In the genomic region with DNA sequence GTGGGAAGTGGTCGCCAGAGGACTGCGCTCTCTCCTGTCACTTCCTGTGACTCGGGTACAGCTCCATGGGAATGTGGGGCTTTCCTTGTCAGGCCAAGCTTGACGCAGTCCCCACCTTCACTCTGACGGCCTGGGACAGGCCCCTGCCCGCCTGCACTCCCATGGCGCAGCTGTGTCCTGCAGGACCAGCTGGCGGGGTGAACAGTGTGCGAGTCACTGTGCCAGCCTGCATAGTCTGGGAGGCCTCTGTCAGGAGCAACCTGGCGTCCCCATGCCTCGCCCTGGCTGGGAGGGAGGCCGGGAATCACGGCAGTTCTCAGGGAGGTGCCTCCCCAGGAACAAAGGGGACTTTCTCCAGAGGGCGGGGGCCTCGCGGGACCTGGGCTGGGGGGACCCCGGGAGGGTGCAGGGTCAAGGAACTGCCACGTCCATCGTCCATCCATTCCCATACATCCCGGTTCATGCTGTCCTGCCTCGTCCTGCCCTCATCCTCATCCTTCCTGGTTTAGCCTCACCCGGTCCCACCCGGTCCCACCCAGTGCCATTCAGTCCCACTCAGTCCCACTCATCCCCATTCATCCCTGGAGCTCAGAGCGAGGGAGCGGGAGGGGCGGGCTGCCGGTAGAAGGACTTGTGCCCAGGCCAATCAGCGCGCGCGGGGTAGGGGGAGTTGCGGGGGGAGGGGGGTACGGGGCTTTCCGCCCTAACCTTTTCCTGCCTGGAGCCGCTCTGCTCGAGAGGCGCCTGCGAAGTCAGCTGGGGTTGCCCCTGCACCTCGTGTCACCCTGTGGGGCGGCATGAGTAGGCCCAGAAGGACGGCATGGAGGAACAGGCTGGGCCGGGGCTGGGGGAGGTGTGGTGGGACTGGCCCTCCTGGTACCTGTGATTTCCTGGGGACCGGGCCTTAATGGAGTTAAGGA, we compare ENCODE assay signal across 23 cellular contexts. TPM values are rescaled to one million over a fixed set of nuclear protein-coding genes. Genes with fewer than 3 reads are reported as not detected.
DNase-seq lines count a peak whose midpoint lies in the region; ATAC-seq and TF ChIP-seq lines count a peak whose summit lies in the region.
"Had no signal": no experiment of that assay in that cellular context is flagged by ENCODE, and none has a peak within 500 bp of the region (broad histone marks: within the 10 kb centered on the region; RNA-seq: fewer than 3 reads in every experiment).

No MANE protein-coding gene starts in this region.

- no peak overlapping the region for H4K8ac ChIP-seq in mesendoderm (ENCODE audit: low read depth, low read length)

- H3K27ac ChIP-seq in epithelial cell of prostate (peak overlapping the region; percentile 74), mesendoderm (ENCODE audit: low read depth, low read length) (no peak overlapping the region), ascending aorta (no peak overlapping the region)
- H3K27ac ChIP-seq: C4-2B, neutrophil, PC-9, right atrium auricular region had no signal

- no peaks in the 10 kb centered on the region for H3K79me2 ChIP-seq in mesendoderm (ENCODE audit: control insufficient read depth, insufficient read depth, low read length)

- no peak overlapping the region for H3K4me3 ChIP-seq in mesendoderm (ENCODE audit: low read length)
- H3K4me3 ChIP-seq in ascending aorta: no peak overlapping the region
- H3K4me3 ChIP-seq: PC-9, right atrium auricular region had no signal

- H3K79me1 ChIP-seq in mesendoderm (ENCODE audit: low read length): no peaks in the 10 kb centered on the region

- TF ChIP-seq CTCF in ascending aorta (IDR thresholded peaks at IDR 0.05): no peak

- H3K27me3 ChIP-seq in mesendoderm (ENCODE audit: insufficient read depth, low read length, poor library complexity) (no peaks in the 10 kb centered on the region), ascending aorta (no peaks in the 10 kb centered on the region)
- H3K27me3 ChIP-seq: neutrophil, right atrium auricular region had no signal

- ATAC-seq in HG03139 (IDR thresholded peaks at IDR 0.05; ENCODE audit: unreplicated experiment) (no peak), GM21423 (IDR thresholded peaks at IDR 0.05; ENCODE audit: unreplicated experiment) (no peak)

- H2AK5ac ChIP-seq in mesendoderm (ENCODE audit: low read length): no peak overlapping the region

- no peak overlapping the region for H2BK5ac ChIP-seq in mesendoderm (ENCODE audit: low read length)

- H3K18ac ChIP-seq in mesendoderm (ENCODE audit: low read length): peak overlapping the region; percentile 22

- intact Hi-C loops in ascending aorta (cut with DNase I): no loop called here

- H2BK120ac ChIP-seq in mesendoderm (ENCODE audit: low read depth, low read length): no peak overlapping the region

- H3K4ac ChIP-seq in mesendoderm (ENCODE audit: low read depth, low read length): peak overlapping the region; percentile 2

- DNase-seq in A172 (ENCODE audit: low spot score) (peak; percentile 46), NCI-H1694 (lab: John Stamatoyannopoulos, UW) (peak; percentile 50), epithelial cell of prostate (ENCODE audit: low read depth, low spot score) (no peak), mesendoderm (peak; percentile 71), ascending aorta (ENCODE audit: low spot score in 2 of 2) (no peak), NCI-H1930 (lab: John Stamatoyannopoulos, UW) (no peak)
- DNase-seq: activated CD4-positive, alpha-beta T cell treated with anti-CD3 and anti-CD28 coated beads, Interleukin-2, amount 10 ng/mL, durations not matched to agents 24 days and 14 days; activated naive CD4-positive, alpha-beta T cell treated with anti-CD3 and anti-CD28 coated beads for 36 hours; activated T-cell treated with anti-CD3 and anti-CD28 coated beads for 4 hours; cortex of kidney; DMS53; erythroblast; kidney glomerular epithelial cell; midbrain; NCI-H2081; NCI-H748 treated with DMSO at 0.1 percent for 48 hours; PC-9 had no signal

- no peak overlapping the region for H3K23ac ChIP-seq in mesendoderm (ENCODE audit: low read length)

- peak overlapping the region; percentile 55 for H3K9ac ChIP-seq in mesendoderm (ENCODE audit: low read length)

- no peaks in the 10 kb centered on the region for H3K9me3 ChIP-seq in ascending aorta
- H3K9me3 ChIP-seq: neutrophil, right atrium auricular region had no signal

- no peaks in the 10 kb centered on the region for H3K4me1 ChIP-seq in mesendoderm (ENCODE audit: control insufficient read depth, low read depth, low read length)
- H3K4me1 ChIP-seq in ascending aorta: peaks cover 0 to 4% of the 10 kb centered on the region in 2 donors

- H3K56ac ChIP-seq in mesendoderm (ENCODE audit: low read length): peak overlapping the region; percentile 80

- H4K5ac ChIP-seq in mesendoderm (ENCODE audit: low read length): no peak overlapping the region

- peak overlapping the region; percentile 21 for H3K4me2 ChIP-seq in mesendoderm (ENCODE audit: low read length)
- H3K4me2 ChIP-seq: PC-9 had no signal

- WGBS in mesendoderm (ENCODE audit: extremely low coverage, insufficient coverage, low lambda C conversion rate): no CpG with 5 or more reads among the region's 43 CpGs

- H2BK15ac ChIP-seq in mesendoderm (replicated peaks; ENCODE audit: low read depth): no peak overlapping the region

- H3K36me3 ChIP-seq in mesendoderm (ENCODE audit: control insufficient read depth, insufficient read depth, low read length) (no peaks in the 10 kb centered on the region), ascending aorta (peaks cover 7 to 16% of the 10 kb centered on the region in 2 donors)
- H3K36me3 ChIP-seq: neutrophil had no signal

RNA-seq across cellular contexts. Expression of a gene that starts 13.4 kb away (rescaled TPM):
- total RNA-seq in A172 (2014; rRNA removed; shearing (Covaris generic)): 41.3 and 41.6 TPM in 2 replicates
- 5.1 TPM for polyA plus RNA-seq in mesendoderm (2013, experiment 1 of 2)
- 5.3 TPM for polyA plus RNA-seq in mesendoderm (2013, experiment 2 of 2)
- total RNA-seq in ascending aorta: 74.3 TPM

RNA-seq across cellular contexts. Expression of a gene that starts 38.9 kb away (rescaled TPM):
- 1.7 and 3.5 TPM in 2 replicates for total RNA-seq in A172 (2014; rRNA removed; shearing (Covaris generic))
- 2.0 TPM for polyA plus RNA-seq in mesendoderm (2013, experiment 1 of 2)
- 1.9 TPM for polyA plus RNA-seq in mesendoderm (2013, experiment 2 of 2)
- total RNA-seq in ascending aorta: not detected
- total RNA-seq: activated naive CD4-positive, alpha-beta T cell treated with anti-CD3 and anti-CD28 coated beads for 36 hours; glomerular endothelial cell; right atrium auricular region had no signal

RNA-seq across cellular contexts. Expression of a gene that starts 42.1 kb away (rescaled TPM):
- total RNA-seq in A172 (2014; rRNA removed; shearing (Covaris generic)): 66.3 and 88.4 TPM in 2 replicates
- polyA plus RNA-seq in mesendoderm (2013, experiment 1 of 2): 10.1 TPM
- 11.1 TPM for polyA plus RNA-seq in mesendoderm (2013, experiment 2 of 2)
- total RNA-seq in ascending aorta: 109 TPM

RNA-seq across cellular contexts. Expression of a gene that starts 44.0 kb away (rescaled TPM):
- total RNA-seq in A172 (2014; rRNA removed; shearing (Covaris generic)): 39.2 and 47.4 TPM in 2 replicates
- polyA plus RNA-seq in mesendoderm (2013, experiment 1 of 2): 19.8 TPM
- polyA plus RNA-seq in mesendoderm (2013, experiment 2 of 2): 19.1 TPM
- total RNA-seq in ascending aorta: 9.2 TPM

RNA-seq across cellular contexts. Expression of a gene that starts 55.1 kb away (rescaled TPM):
- total RNA-seq in A172 (2014; rRNA removed; shearing (Covaris generic)): 50.8 and 63.1 TPM in 2 replicates
- polyA plus RNA-seq in mesendoderm (2013, experiment 1 of 2): 104 TPM
- polyA plus RNA-seq in mesendoderm (2013, experiment 2 of 2): 100 TPM
- total RNA-seq in ascending aorta: not detected

Comparison
In these comparisons a context has a peak if more than half of its experiments do, and no peak if none do; other contexts are left out.
1. DNase-seq: peak in A172 (single experiment), NCI-H1694 (single experiment) and mesendoderm (single experiment); none in epithelial cell of prostate (single experiment), ascending aorta (0 of 2) and NCI-H1930 (0 of 2).